9 cellular contexts compared by ENCODE assay signal in genomic region chr13:28100149-28101121, GRCh38. TPM values are rescaled to one million over a fixed set of nuclear protein-coding genes. Genes with fewer than 3 reads are reported as not detected.
A peak's percentile ranks its signal among the peaks of the same experiment; 100 is the strongest.
DNase-seq lines count a peak whose midpoint lies in the region; ATAC-seq, FAIRE-seq and TF ChIP-seq lines count a peak whose summit lies in the region.
"Had no signal": no experiment of that assay in that cellular context is flagged by ENCODE, and none has a peak within 500 bp of the region (broad histone marks: within the 10 kb centered on the region; RNA-seq: fewer than 3 reads in every experiment).

TSS of gene FLT3 (minus strand) at chr13:28100576. CDS start at chr13:28100510, 66 bp downstream.

- H3K36me3 ChIP-seq in bronchial epithelial cell (ENCODE audit: control insufficient read depth, insufficient read depth, low read length) = no peaks in the 10 kb centered on the region

- H3K27me3 ChIP-seq in bronchial epithelial cell (ENCODE audit: control insufficient read depth, insufficient read depth, low read length) = peaks cover 14% of the 10 kb centered on the region

- ATAC-seq in HG03095 (IDR thresholded peaks at IDR 0.05; ENCODE audit: unreplicated experiment) = peak; percentile 59

- H3K4me3 ChIP-seq in bronchial epithelial cell (ENCODE audit: low read depth, low read length) = peak within 1 kb of the TSS; percentile 6

- DNase-seq in NCI-H1092 treated with DMSO at 0.1 percent for 48 hours (lab: John Stamatoyannopoulos, UW) (peak; percentile 20), NCI-H1092 (lab: John Stamatoyannopoulos, UW) (no peak), SIG-M5 (lab: John Stamatoyannopoulos, UW) (peak; percentile 67), bronchial epithelial cell (ENCODE audit: low read depth) (no peak), left kidney (ENCODE audit: low read depth, low spot score) (peak; percentile 86), pons (ENCODE audit: low spot score) (no peak)
- DNase-seq in stimulated activated CD4-positive, alpha-beta T cell treated with anti-CD3 and anti-CD28 coated beads, TNF-alpha, amount 100 ng/mL, for 1 hour (ENCODE audit: low read depth in 3 of 3, low spot score in 1 of 3) = peak in 2 of 3 donors; percentile 0 to 5

- no peak for FAIRE-seq in bronchial epithelial cell (lab: Jason Lieb, UNC)
- FAIRE-seq: A204.1 had no signal

- TF ChIP-seq CTCF in bronchial epithelial cell (IDR thresholded peaks at IDR 0.05; ENCODE audit: insufficient read depth, low read length, severe bottlenecking) = no peak

RNA-seq across cellular contexts. Expression of gene FLT3, which starts in this region (rescaled TPM):
- not detected in 2 replicates for total RNA-seq in bronchial epithelial cell

Comparison
In these comparisons a context has a peak if more than half of its experiments do, and no peak if none do; other contexts are left out.
1. DNase-seq: peak in NCI-H1092 treated with DMSO at 0.1 percent for 48 hours (single experiment), SIG-M5 (single experiment), left kidney (single experiment) and stimulated activated CD4-positive, alpha-beta T cell treated with anti-CD3 and anti-CD28 coated beads, TNF-alpha, amount 100 ng/mL, for 1 hour (2 of 3); none in NCI-H1092 (single experiment), bronchial epithelial cell (single experiment) and pons (single experiment).